In the genomic region with DNA sequence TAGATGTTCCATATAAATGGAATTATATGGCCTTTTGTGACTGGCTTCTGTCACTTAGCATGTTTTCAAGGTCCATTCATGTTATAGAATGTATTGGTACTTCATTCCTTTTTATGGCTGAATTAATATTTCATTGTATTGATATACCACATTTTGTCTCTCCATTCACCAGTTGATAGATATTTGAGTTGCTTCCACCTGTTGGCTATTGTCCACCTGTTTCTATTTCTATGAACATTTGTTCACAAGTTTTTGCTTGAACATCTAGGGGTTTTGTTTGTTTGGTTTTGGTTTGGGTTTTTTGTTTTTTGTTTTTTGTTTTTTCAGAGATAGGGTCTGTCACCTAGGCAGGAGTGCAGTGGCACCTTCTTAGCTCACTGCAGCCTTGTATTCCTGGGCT, we compare ENCODE assay signal across 34 cellular contexts. TPM values are rescaled to one million over a fixed set of nuclear protein-coding genes. Genes with fewer than 3 reads are reported as not detected.
"Had no signal": no experiment of that assay in that cellular context is flagged by ENCODE, and none has a peak within 500 bp of the region (broad histone marks: within the 10 kb centered on the region; RNA-seq: fewer than 3 reads in every experiment).

No MANE protein-coding gene starts in this region.

- H3K36me3 Mint-ChIP-seq: naive thymus-derived CD4-positive, alpha-beta T cell; natural killer cell had no signal

- ATAC-seq: effector memory CD8-positive, alpha-beta T cell; esophagus mucosa; gastrocnemius medialis; heart right ventricle; left cardiac atrium; left lung; left ventricle myocardium superior; lower lobe of right lung; naive thymus-derived CD4-positive, alpha-beta T cell; natural killer cell had no signal

- H3K27ac ChIP-seq: epithelial cell of prostate, esophagus squamous epithelium, gastrocnemius medialis, heart right ventricle, left lung, lower lobe of right lung had no signal

- H3K4me3 Mint-ChIP-seq: dendritic cell treated with granulocyte-macrophage colony-stimulating factor and Interleukin-4, amounts not matched to agents 40 ng/mL and 50 ng/mL, for 4 days; effector memory CD8-positive, alpha-beta T cell; endodermal cell; naive thymus-derived CD4-positive, alpha-beta T cell; natural killer cell had no signal

- H3K27me3 ChIP-seq: esophagus squamous epithelium, gastrocnemius medialis, heart right ventricle, left lung had no signal

- H3K27ac Mint-ChIP-seq: dendritic cell treated with granulocyte-macrophage colony-stimulating factor and Interleukin-4, amounts not matched to agents 40 ng/mL and 50 ng/mL, for 4 days; effector memory CD8-positive, alpha-beta T cell; endodermal cell; naive thymus-derived CD4-positive, alpha-beta T cell; natural killer cell had no signal

- H3K9me3 Mint-ChIP-seq: dendritic cell treated with granulocyte-macrophage colony-stimulating factor and Interleukin-4, amounts not matched to agents 40 ng/mL and 50 ng/mL, for 4 days; effector memory CD8-positive, alpha-beta T cell; endodermal cell; naive thymus-derived CD4-positive, alpha-beta T cell; natural killer cell had no signal

- DNase-seq: cortex of kidney; effector CD8-positive, alpha-beta T cell; effector memory CD8-positive, alpha-beta T cell; erythroblast; esophagus squamous epithelium; foreskin fibroblast; foreskin melanocyte; gastrocnemius medialis; glutamatergic neuron; head of caudate nucleus; heart right ventricle; hippocampal formation; left cardiac atrium; left lung; left ventricle myocardium superior; lower lobe of right lung; mesenchymal stem cell; midbrain; naive thymus-derived CD4-positive, alpha-beta T cell; natural killer cell had no signal

- H3K27me3 Mint-ChIP-seq: effector memory CD8-positive, alpha-beta T cell; naive thymus-derived CD4-positive, alpha-beta T cell had no signal

- H3K4me3 ChIP-seq: esophagus squamous epithelium, gastrocnemius medialis, heart right ventricle, left lung, lower lobe of right lung had no signal

- H3K36me3 ChIP-seq: esophagus squamous epithelium, gastrocnemius medialis, heart right ventricle, left lung, lower lobe of right lung had no signal

- H3K9me3 ChIP-seq: esophagus squamous epithelium, gastrocnemius medialis, heart right ventricle, left lung, lower lobe of right lung had no signal

- FAIRE-seq: endometrium, islet of Langerhans, keratinocyte had no signal

RNA-seq across cellular contexts. Expression of gene WFDC3, which starts 23.2 kb away (rescaled TPM):
- total RNA-seq: dermis microvascular lymphatic vessel endothelial cell; esophagus mucosa; gastrocnemius medialis; kidney epithelial cell; left ventricle myocardium superior; lung microvascular endothelial cell; mononuclear cell; naive thymus-derived CD4-positive, alpha-beta T cell; natural killer cell had no signal
- polyA plus RNA-seq: naive thymus-derived CD4-positive, alpha-beta T cell had no signal

RNA-seq across cellular contexts. Expression of gene UBE2C, which starts 44.0 kb away (rescaled TPM):
- polyA plus RNA-seq: naive thymus-derived CD4-positive, alpha-beta T cell had no signal

RNA-seq across cellular contexts. Expression of gene SPINT4, which starts 46.3 kb away (rescaled TPM):
- total RNA-seq: dermis microvascular lymphatic vessel endothelial cell; endodermal cell; esophagus mucosa; esophagus squamous epithelium; gastrocnemius medialis; glomerular endothelial cell; heart right ventricle; kidney epithelial cell; left cardiac atrium; left lung; left ventricle myocardium superior; lower leg skin; lower lobe of right lung; lung microvascular endothelial cell; mononuclear cell; mucosa of gallbladder; naive thymus-derived CD4-positive, alpha-beta T cell; natural killer cell had no signal
- polyA plus RNA-seq: heart right ventricle; keratinocyte; naive thymus-derived CD4-positive, alpha-beta T cell had no signal

RNA-seq across cellular contexts. Expression of gene TNNC2, which starts 58.6 kb away (rescaled TPM):
- total RNA-seq: dermis microvascular lymphatic vessel endothelial cell, esophagus mucosa, glomerular endothelial cell, kidney epithelial cell, left ventricle myocardium superior, lower lobe of right lung, lung microvascular endothelial cell had no signal
- polyA plus RNA-seq: naive thymus-derived CD4-positive, alpha-beta T cell had no signal
